1 cellular context compared by ENCODE assay signal in the genomic region with DNA sequence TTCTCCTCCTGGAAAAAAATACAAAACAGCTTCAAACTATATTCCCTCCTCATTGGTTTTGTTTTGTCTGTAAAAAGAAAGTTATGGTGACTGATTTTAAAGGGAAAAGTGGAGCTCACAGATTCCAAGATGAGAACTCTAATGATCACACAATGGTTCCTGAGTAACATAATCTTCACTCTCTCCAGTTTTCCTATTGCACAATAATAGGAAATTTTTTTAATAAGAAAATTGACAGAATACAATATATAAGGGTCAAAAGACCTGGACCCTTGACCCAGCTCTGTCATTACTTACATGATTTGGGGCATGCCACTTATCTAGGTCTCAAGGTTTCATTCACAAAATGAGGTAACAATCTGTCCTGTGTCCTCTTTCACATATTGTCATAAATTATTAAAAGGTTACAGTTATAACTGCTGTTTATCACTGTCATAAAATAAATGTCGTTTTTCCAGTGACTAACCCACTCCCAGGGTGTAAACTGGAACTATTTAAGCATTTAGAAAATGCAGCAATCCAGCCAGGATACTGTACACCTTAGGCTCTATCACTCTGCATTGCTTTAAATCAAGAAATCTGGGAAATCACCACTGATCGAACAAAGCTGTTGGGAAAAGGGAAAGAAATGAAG.
A peak's percentile ranks its signal among the peaks of the same experiment; 100 is the strongest.
TF ChIP-seq lines count a peak whose summit lies in the region.

No MANE protein-coding gene starts in this region.

TF ChIP-seq in HepG2, 621 proteins besides CTCF, POLR2A, EP300 and RAD21 (continued from another document):
- no peak for TF ChIP-seq ZMYM2 (CRISPR knock-in tag; IDR thresholded peaks at IDR 0.05)
- TF ChIP-seq, protein P1, sequence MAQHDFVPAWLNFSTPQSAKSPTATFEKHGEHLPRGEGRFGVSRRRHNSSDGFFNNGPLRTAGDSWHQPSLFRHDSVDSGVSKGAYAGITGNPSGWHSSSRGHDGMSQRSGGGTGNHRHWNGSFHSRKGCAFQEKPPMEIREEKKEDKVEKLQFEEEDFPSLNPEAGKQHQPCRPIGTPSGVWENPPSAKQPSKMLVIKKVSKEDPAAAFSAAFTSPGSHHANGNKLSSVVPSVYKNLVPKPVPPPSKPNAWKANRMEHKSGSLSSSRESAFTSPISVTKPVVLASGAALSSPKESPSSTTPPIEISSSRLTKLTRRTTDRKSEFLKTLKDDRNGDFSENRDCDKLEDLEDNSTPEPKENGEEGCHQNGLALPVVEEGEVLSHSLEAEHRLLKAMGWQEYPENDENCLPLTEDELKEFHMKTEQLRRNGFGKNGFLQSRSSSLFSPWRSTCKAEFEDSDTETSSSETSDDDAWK (CRISPR knock-in tag; IDR thresholded peaks at IDR 0.05), result no peak
- peak; percentile 79 for TF ChIP-seq CEBPB (IDR thresholded peaks at IDR 0.05; ENCODE audit: borderline replicate concordance, low read depth, low read length)
- no peak for TF ChIP-seq TCF7 (IDR thresholded peaks at IDR 0.05; ENCODE audit: low read depth)
- TF ChIP-seq ZNF687 (CRISPR knock-in tag; IDR thresholded peaks at IDR 0.05), result no peak
- TF ChIP-seq SOX6 (IDR thresholded peaks at IDR 0.05), result no peak
- TF ChIP-seq SOX6 (CRISPR knock-in tag; IDR thresholded peaks at IDR 0.05), result 0 out of 2 replicates have a peak, but pooled peaks have one; percentile 2
- no peak for TF ChIP-seq TERF1 (CRISPR knock-in tag; IDR thresholded peaks at IDR 0.05)
- TF ChIP-seq JUND (CRISPR knock-in tag; IDR thresholded peaks at IDR 0.05), result no peak
